In the genomic region with DNA sequence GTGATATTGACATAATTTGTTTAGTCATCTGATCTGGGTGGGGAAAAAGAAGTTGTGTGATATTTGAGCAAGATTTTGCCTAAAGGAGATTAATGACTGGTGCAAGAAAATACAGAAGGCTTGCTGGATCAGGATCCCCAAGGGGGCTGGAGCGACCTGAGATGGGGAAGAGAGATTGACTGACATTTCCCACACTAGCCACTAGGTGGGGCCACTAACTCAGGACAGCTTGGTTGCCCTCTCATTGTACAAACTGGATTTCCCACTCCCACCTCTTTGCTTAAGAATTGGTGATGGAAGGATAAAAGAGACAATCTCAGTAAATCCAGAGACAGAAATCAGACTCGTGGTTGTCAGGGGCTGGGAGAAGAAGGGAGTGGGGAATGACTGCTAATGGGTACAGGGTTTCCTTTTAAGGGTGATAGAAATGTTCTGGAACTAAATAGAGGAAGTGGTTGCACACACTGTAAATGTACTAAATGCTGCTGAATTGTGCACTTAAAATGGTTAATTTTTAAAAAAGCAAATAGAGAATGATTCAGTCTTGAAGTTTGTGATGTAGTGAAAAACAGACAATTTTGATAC, we compare ENCODE assay signal across 11 cellular contexts. TPM values are rescaled to one million over a fixed set of nuclear protein-coding genes. Genes with fewer than 3 reads are reported as not detected.
DNase-seq lines count a peak whose midpoint lies in the region; ATAC-seq, FAIRE-seq and TF ChIP-seq lines count a peak whose summit lies in the region.
"Had no signal": no experiment of that assay in that cellular context is flagged by ENCODE, and none has a peak within 500 bp of the region (broad histone marks: within the 10 kb centered on the region; RNA-seq: fewer than 3 reads in every experiment).

No MANE protein-coding gene starts in this region.

- no peak overlapping the region for H2BK20ac ChIP-seq in H9 (ENCODE audit: low read depth, low read length, poor library complexity, severe bottlenecking)

- no TSS peak for BruUV-seq in Caco-2 (replicated peaks; lab: Mats Ljungman, UMichigan)
- BruUV-seq in HepG2 (replicated peaks; lab: Mats Ljungman, UMichigan) = no TSS peak

- H3K4me1 ChIP-seq in Caco-2 (no peaks in the 10 kb centered on the region), H9 (ENCODE audit: insufficient read depth, low read length) (no peaks in the 10 kb centered on the region), HepG2 (ENCODE audit: insufficient read depth, low read length) (no peaks in the 10 kb centered on the region)
- H3K4me1 ChIP-seq: transverse colon had no signal

- H3K27me3 ChIP-seq in Caco-2 (replicated peaks; ENCODE audit: control insufficient read depth, insufficient read depth, low read length) = no peaks in the 10 kb centered on the region
- no peaks in the 10 kb centered on the region for H3K27me3 ChIP-seq in H9 (ENCODE audit: insufficient read depth, low read length)
- H3K27me3 ChIP-seq in WERI-Rb-1 (ENCODE audit: insufficient read depth, low read depth, severe bottlenecking) = no peaks in the 10 kb centered on the region
- H3K27me3 ChIP-seq in HepG2 (ENCODE audit: control insufficient read depth in 1 of 2, insufficient read depth in 2 of 2, low read length in 2 of 2) = no peaks in the 10 kb centered on the region; a peak in 2 of 5 replicates
- H3K27me3 ChIP-seq: transverse colon had no signal

- H4K8ac ChIP-seq in H9 (replicated peaks; ENCODE audit: insufficient read length, low read depth, low read length) = no peak overlapping the region

- CTCF ChIA-PET in Caco-2 (lab: Charles Lee) (no interaction called here), HepG2 (lab: Yijun Ruan, JAX; ENCODE audit: low intra/inter-chr PET ratio, low total read pairs) (no interaction called here)

- H3K9ac ChIP-seq in H9 (ENCODE audit: extremely low read depth, insufficient read length, low read length) (no peak overlapping the region), HepG2 (ENCODE audit: insufficient read depth, low read depth, low read length) (no peak overlapping the region)

- no peak overlapping the region for H3K23ac ChIP-seq in H9 (ENCODE audit: insufficient read length, low read depth, low read length)

- H3K23me2 ChIP-seq in H9 (ENCODE audit: insufficient read length, low read depth, low read length, poor library complexity, severe bottlenecking) = no peaks in the 10 kb centered on the region

- no CpG with 5 or more reads among the region's 2 CpGs for WGBS in H9 (ENCODE audit: extremely low coverage, insufficient read length, low lambda C conversion rate)
- WGBS in HepG2 (ENCODE audit: low lambda C conversion rate) = 24% methylated on average over 2 of the region's 2 CpGs

- no peaks in the 10 kb centered on the region for H3K79me1 ChIP-seq in H9 (ENCODE audit: insufficient read depth, low read depth, low read length, poor library complexity, severe bottlenecking)

- H3K14ac ChIP-seq in H9 (ENCODE audit: insufficient read depth, low read length) = no peak overlapping the region

- no peak for FAIRE-seq in HepG2 (lab: Jason Lieb, UNC)

- H3K4me3 Mint-ChIP-seq in Caco-2 (ENCODE audit: unreplicated experiment) = no peak overlapping the region
- H3K4me3 Mint-ChIP-seq in H9 = no peak overlapping the region
- H3K4me3 Mint-ChIP-seq: activated T-cell treated with anti-CD3 and anti-CD28 coated beads, Interleukin-2, amount 50 U/mL, for 24 hours; T-helper 1 cell treated with Interleukin-12 subunit alpha and Interleukin-12 subunit beta and Interleukin-4 antibody, amounts not matched to agents 30 μg/mL and 1 μg/mL, for 36 hours had no signal

- H4K20me1 ChIP-seq in H9 (ENCODE audit: control insufficient read depth, insufficient read depth, insufficient read length) = no peaks in the 10 kb centered on the region
- no peaks in the 10 kb centered on the region for H4K20me1 ChIP-seq in HepG2 (ENCODE audit: insufficient read depth, low read length)

- intact Hi-C loops in Caco-2 (cut with micrococcal nuclease; ENCODE audit: unreplicated experiment) = no loop called here
- intact Hi-C loops in HepG2 (cut with micrococcal nuclease; ENCODE audit: unreplicated experiment) = no loop called here

- no peak for TF ChIP-seq POLR2A in HepG2 (IDR thresholded peaks at IDR 0.05; ENCODE audit: insufficient read depth in 1 of 2, low read depth in 2 of 2, low read length in 2 of 2)

- H3K36me3 Mint-ChIP-seq in Caco-2 (ENCODE audit: insufficient read depth, unreplicated experiment) (no peaks in the 10 kb centered on the region), H9 (ENCODE audit: insufficient read depth in 1 of 3, low read depth in 3 of 3) (peaks cover 11 to 16% (median 16%) of the 10 kb centered on the region in 3 experiments)

- H3K79me2 ChIP-seq in H9 (ENCODE audit: insufficient read depth, low read length) = no peaks in the 10 kb centered on the region
- no peaks in the 10 kb centered on the region for H3K79me2 ChIP-seq in HepG2 (ENCODE audit: insufficient read depth, low read length)

- H3T11ph ChIP-seq in H9 (ENCODE audit: low read length) = no peak overlapping the region

- no peak for TF ChIP-seq RAD21 in HepG2 (CRISPR knock-in tag; IDR thresholded peaks at IDR 0.05)

- H3K27ac ChIP-seq in H9 (ENCODE audit: insufficient read length, low read depth, low read length) = no peak overlapping the region
- H3K27ac ChIP-seq in WERI-Rb-1 = no peak overlapping the region
- no peak overlapping the region for H3K27ac ChIP-seq in HepG2 (ENCODE audit: extremely low read length, insufficient read depth, low read length)
- H3K27ac ChIP-seq: transverse colon had no signal

- no peak overlapping the region for H2BK15ac ChIP-seq in H9 (ENCODE audit: low read depth, low read length)

- H3K36me3 ChIP-seq in Caco-2 (ENCODE audit: control insufficient read depth, insufficient read depth, low read length) (no peaks in the 10 kb centered on the region), WERI-Rb-1 (no peaks in the 10 kb centered on the region), HepG2 (replicated peaks in 1 of 2; ENCODE audit: control insufficient read depth in 1 of 2, insufficient read depth in 2 of 2, low read length in 2 of 2) (no peaks in the 10 kb centered on the region)
- H3K36me3 ChIP-seq: transverse colon had no signal

- no peak overlapping the region for H2BK5ac ChIP-seq in H9 (ENCODE audit: insufficient read length, low read length)

- no peak overlapping the region for H3K56ac ChIP-seq in H9 (ENCODE audit: insufficient read length, low read depth, low read length)

- TF ChIP-seq CTCF in Caco-2 (IDR thresholded peaks at IDR 0.05; ENCODE audit: insufficient read depth in 1 of 2, low read depth in 1 of 2, low read length in 1 of 2, severe bottlenecking in 1 of 2, unreplicated experiment in 1 of 2) (peak; percentile 48 to 75), H9 (conservative IDR thresholded peaks at IDR 0.05) (peak; percentile 83), WERI-Rb-1 (IDR thresholded peaks at IDR 0.05; ENCODE audit: low read depth, low read length) (peak; percentile 85), HepG2 (CRISPR knock-in tag; IDR thresholded peaks at IDR 0.05) (peak; percentile 38; the same call in 1 of the 2 replicates)

- no peak overlapping the region for H3K18ac ChIP-seq in H9 (ENCODE audit: insufficient read length, low read depth, low read length)

- H2BK12ac ChIP-seq in H9 (ENCODE audit: insufficient read length, low read depth, low read length) = no peak overlapping the region

- no peak overlapping the region for H3K4ac ChIP-seq in H9 (ENCODE audit: low read depth, low read length)

- H2AFZ ChIP-seq in H9 (ENCODE audit: low read length) = no peak overlapping the region
- no peak overlapping the region for H2AFZ ChIP-seq in HepG2 (ENCODE audit: low read length)

- no peak overlapping the region for H2AK5ac ChIP-seq in H9 (ENCODE audit: insufficient read length, low read length)

- TF ChIP-seq EP300 in HepG2 (IDR thresholded peaks at IDR 0.05; ENCODE audit: low read depth in 2 of 2, low read length in 2 of 2) = no peak
- no peak for TF ChIP-seq EP300 in HepG2 (CRISPR knock-in tag; IDR thresholded peaks at IDR 0.05; ENCODE audit: borderline replicate concordance)

- H3K4me1 Mint-ChIP-seq in Caco-2 (ENCODE audit: low read depth, unreplicated experiment) = no peaks in the 10 kb centered on the region
- no peaks in the 10 kb centered on the region; a peak in 1 of 4 replicates for H3K4me1 Mint-ChIP-seq in H9

- H3K27ac Mint-ChIP-seq in Caco-2 (ENCODE audit: unreplicated experiment) (no peak overlapping the region), H9 (no peak overlapping the region)
- H3K27ac Mint-ChIP-seq: activated T-cell treated with anti-CD3 and anti-CD28 coated beads, Interleukin-2, amount 50 U/mL, for 24 hours; T-helper 1 cell treated with Interleukin-12 subunit alpha and Interleukin-12 subunit beta and Interleukin-4 antibody, amounts not matched to agents 30 μg/mL and 1 μg/mL, for 36 hours had no signal

- H3K4me2 ChIP-seq in H9 (ENCODE audit: insufficient read depth, insufficient read length, low read length) (no peak overlapping the region), HepG2 (ENCODE audit: low read depth, low read length) (no peak overlapping the region)

- DNase-seq in Caco-2 (no peak), H9 (no peak), WERI-Rb-1 (peak; percentile 46), HepG2 (ENCODE audit: low spot score) (no peak), RKO (ENCODE audit: low spot score) (no peak), NCI-H128 (lab: John Stamatoyannopoulos, UW; ENCODE audit: unreplicated experiment) (no peak), occipital lobe (lab: John Stamatoyannopoulos, UW) (no peak)
- no peak for DNase-seq in activated effector memory CD4-positive, alpha-beta T cell treated with anti-CD3 and anti-CD28 coated beads, Interleukin-2, amount 50 U/mL, for 16 hours
- DNase-seq: activated T-cell treated with anti-CD3 and anti-CD28 coated beads, Interleukin-2, amount 50 U/mL, for 24 hours; transverse colon had no signal

- POLR2A ChIA-PET in Caco-2 (lab: Charles Lee) = no interaction called here
- POLR2A ChIA-PET in HepG2 (lab: Yijun Ruan, JAX) = no interaction called here

- H3K9me3 Mint-ChIP-seq in Caco-2 (ENCODE audit: unreplicated experiment) (peaks cover 27% of the 10 kb centered on the region), H9 (peaks cover 25 to 27% of the 10 kb centered on the region in 2 experiments)

- no peak overlapping the region for H4K5ac ChIP-seq in H9 (ENCODE audit: insufficient read length, low read depth, low read length)

- H3K9me3 ChIP-seq in Caco-2 = peaks cover 25% of the 10 kb centered on the region
- peaks cover 10% of the 10 kb centered on the region for H3K9me3 ChIP-seq in H9 (ENCODE audit: control insufficient read depth, low read depth, low read length)
- H3K9me3 ChIP-seq in WERI-Rb-1 (ENCODE audit: severe bottlenecking) = peaks cover 13% of the 10 kb centered on the region
- peaks cover 29% of the 10 kb centered on the region for H3K9me3 ChIP-seq in HepG2 (ENCODE audit: low read length)

- no peak overlapping the region for H3K4me3 ChIP-seq in Caco-2 (ENCODE audit: low read depth, low read length)
- H3K4me3 ChIP-seq in WERI-Rb-1 (ENCODE audit: low read depth, low read length) = no peak overlapping the region
- H3K4me3 ChIP-seq in HepG2 (replicated peaks in 1 of 3; ENCODE audit: insufficient read depth in 1 of 3, low read depth in 2 of 3, low read length in 3 of 3) = no peak overlapping the region
- H3K4me3 ChIP-seq: transverse colon had no signal

- no peak overlapping the region for H4K91ac ChIP-seq in H9 (ENCODE audit: insufficient read length, low read depth, low read length)

- ATAC-seq in HepG2 = no peak

- H2BK120ac ChIP-seq in H9 (ENCODE audit: low read depth, low read length, poor library complexity, severe bottlenecking) = no peak overlapping the region

- in situ Hi-C loops in HepG2 (cut with HindIII; ENCODE audit: extremely low pct_ligation_motif_present, low pct_unique_long_range_greater_than_20kb) = no loop called here

- H3K27me3 Mint-ChIP-seq in Caco-2 (ENCODE audit: insufficient read depth, unreplicated experiment) (no peaks in the 10 kb centered on the region), H9 (ENCODE audit: low read depth) (peaks cover 5% of the 10 kb centered on the region; the same call in 1 of the 2 replicates)

RNA-seq across cellular contexts. Expression of gene CTTN, which starts 50.7 kb away (rescaled TPM):
- total RNA-seq in Caco-2 (2022) (502 and 510 TPM in 2 replicates), H9 (2021) (224 and 226 TPM in 2 replicates), HepG2 (2016; rRNA removed; fragmentation: Illumina TruSeq; extraction: Trizol) (83.4 and 114 TPM in 2 replicates), occipital lobe (81.3 TPM)
- 24.8 and 25.9 TPM in 2 replicates for total RNA-seq in HepG2 (2016; cell fraction: cytosol; rRNA removed; fragmentation: Illumina TruSeq; extraction: Trizol; ENCODE audit: low read depth)
- total RNA-seq in HepG2 (2016; cell fraction: insoluble cytoplasmic fraction; rRNA removed; fragmentation: Illumina TruSeq; extraction: Trizol) = 73.1 and 116 TPM in 2 replicates
- 32.0 and 33.7 TPM in 2 replicates for total RNA-seq in HepG2 (2016; cell fraction: membrane; rRNA removed; fragmentation: Illumina TruSeq; extraction: Trizol)
- total RNA-seq in HepG2 (2016; cell fraction: nucleus; rRNA removed; fragmentation: Illumina TruSeq; extraction: Trizol) = 137 and 150 TPM in 2 replicates
- polyA plus RNA-seq in HepG2 (2011; rRNA removed) = 84.4 and 113 TPM in 2 replicates
- polyA plus RNA-seq in HepG2 (2011; cell fraction: cytosol; rRNA removed) = 33.9 and 36.5 TPM in 2 replicates
- 750 and 779 TPM in 2 replicates for polyA plus RNA-seq in HepG2 (2011; cell fraction: nucleus; rRNA removed)
- 108 and 143 TPM in 2 replicates for polyA plus RNA-seq in HepG2 (2012)
- 12.3 and 19.6 TPM in 2 replicates for polyA plus RNA-seq in HepG2 (2016; cell fraction: cytosol; fragmentation: Illumina TruSeq; extraction: Trizol; ENCODE audit: low read depth)
- 66.5 and 76.4 TPM in 2 replicates for polyA plus RNA-seq in HepG2 (2016; cell fraction: insoluble cytoplasmic fraction; fragmentation: Illumina TruSeq; extraction: Trizol; ENCODE audit: low read depth)
- polyA plus RNA-seq in HepG2 (2016; cell fraction: membrane; fragmentation: Illumina TruSeq; extraction: Trizol; ENCODE audit: low read depth) = 13.0 and 13.5 TPM in 2 replicates
- polyA plus RNA-seq in HepG2 (2016; cell fraction: nucleus; fragmentation: Illumina TruSeq; extraction: Trizol; ENCODE audit: insufficient read depth, low read depth) = 282 and 310 TPM in 2 replicates
- polyA minus RNA-seq in HepG2 (2011; rRNA and poly(A)+ RNA removed; ENCODE audit: low replicate concordance) = 87.3 and 152 TPM in 2 replicates
- polyA minus RNA-seq in HepG2 (2011; cell fraction: cytosol; rRNA and poly(A)+ RNA removed) = 29.2 and 32.4 TPM in 2 replicates
- 286 and 330 TPM in 2 replicates for polyA minus RNA-seq in HepG2 (2011; cell fraction: nucleus; rRNA and poly(A)+ RNA removed)
